In the genomic region with DNA sequence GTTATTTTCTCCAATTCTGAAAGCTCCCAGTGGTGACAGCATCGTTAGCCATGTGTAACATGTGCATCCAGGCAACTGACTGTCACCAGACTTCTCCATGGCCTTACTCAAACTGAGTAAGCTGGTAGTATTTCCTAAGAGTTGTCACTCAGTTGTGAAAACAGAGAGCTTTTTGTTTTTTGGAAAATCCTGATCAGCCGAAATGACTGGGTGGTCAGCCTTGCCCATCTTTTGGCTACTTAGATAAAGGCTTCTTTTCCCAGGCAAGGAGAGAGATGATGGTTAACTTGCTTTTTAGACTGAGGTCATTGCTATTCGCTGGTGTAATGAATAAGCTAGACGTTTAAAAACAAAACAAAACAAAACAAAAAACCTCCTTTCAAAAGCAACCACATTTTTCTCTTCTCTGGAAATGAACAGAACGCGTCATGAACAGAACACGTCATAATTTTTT, we compare ENCODE assay signal across 9 cellular contexts.
A peak's percentile ranks its signal among the peaks of the same experiment; 100 is the strongest.
DNase-seq lines count a peak whose midpoint lies in the region; ATAC-seq, FAIRE-seq and TF ChIP-seq lines count a peak whose summit lies in the region.
"Had no signal": no experiment of that assay in that cellular context is flagged by ENCODE, and none has a peak within 500 bp of the region (broad histone marks: within the 10 kb centered on the region; RNA-seq: fewer than 3 reads in every experiment).

No MANE protein-coding gene starts in this region.

- no peaks in the 10 kb centered on the region for H3K27me3 ChIP-seq in testis

- H3K4me1 Mint-ChIP-seq in activated CD4-positive, alpha-beta T cell treated with anti-CD3 and anti-CD28 coated beads, Interleukin-2, amount 10 ng/mL, durations not matched to agents 24 days and 14 days: peaks cover 63% of the 10 kb centered on the region

- H3K4me3 Mint-ChIP-seq in activated CD4-positive, alpha-beta T cell treated with anti-CD3 and anti-CD28 coated beads, Interleukin-2, amount 10 ng/mL, durations not matched to agents 24 days and 14 days: peak overlapping the region; percentile 59

- in situ Hi-C loops in astrocyte of the spinal cord (cut with HindIII; ENCODE audit: low sequenced_read_pairs): no loop called here

- peak overlapping the region; percentile 45 to 69 for H3K27ac ChIP-seq in testis
- H3K27ac ChIP-seq: C4-2B had no signal

- 50% methylated on average over 7 of the region's 7 CpGs for WGBS in testis, 2 donors

- ATAC-seq in GM21737 (IDR thresholded peaks at IDR 0.05; ENCODE audit: unreplicated experiment): no peak

- H3K36me3 Mint-ChIP-seq in activated CD4-positive, alpha-beta T cell treated with anti-CD3 and anti-CD28 coated beads, Interleukin-2, amount 10 ng/mL, durations not matched to agents 24 days and 14 days (ENCODE audit: low read depth): peaks cover 74% of the 10 kb centered on the region

- no peak for DNase-seq in activated CD4-positive, alpha-beta T cell treated with anti-CD3 and anti-CD28 coated beads, Interleukin-2, amount 10 ng/mL, durations not matched to agents 24 days and 14 days
- DNase-seq in activated CD4-positive, alpha-beta T cell treated with anti-CD3 and anti-CD28 coated beads for 48 hours: no peak
- DNase-seq in astrocyte of the spinal cord (ENCODE audit: low read depth, low spot score): peak; percentile 82
- DNase-seq in kidney tubule cell (ENCODE audit: low spot score): peak; percentile 96
- DNase-seq in testis: no peak
- DNase-seq in GM12891 (ENCODE audit: insufficient read length, low spot score): no peak
- DNase-seq in D341Med (ENCODE audit: low spot score): no peak

- no peaks in the 10 kb centered on the region for H3K9me3 Mint-ChIP-seq in activated CD4-positive, alpha-beta T cell treated with anti-CD3 and anti-CD28 coated beads, Interleukin-2, amount 10 ng/mL, durations not matched to agents 24 days and 14 days

- no peak for FAIRE-seq in GM12891 (lab: Jason Lieb, UNC)

- TF ChIP-seq POLR2A in testis (IDR thresholded peaks at IDR 0.05) (no peak), GM12891 (IDR thresholded peaks at IDR 0.05; ENCODE audit: low read depth, low read length) (no peak)

- H3K36me3 ChIP-seq in testis (ENCODE audit: low read depth, missing control alignments): no peaks in the 10 kb centered on the region

- no peaks in the 10 kb centered on the region for H3K27me3 Mint-ChIP-seq in activated CD4-positive, alpha-beta T cell treated with anti-CD3 and anti-CD28 coated beads, Interleukin-2, amount 10 ng/mL, durations not matched to agents 24 days and 14 days

- TF ChIP-seq CTCF in astrocyte of the spinal cord (IDR thresholded peaks at IDR 0.05; ENCODE audit: low read depth, low read length) (no peak), testis (IDR thresholded peaks at IDR 0.05) (no peak)

- H3K27ac Mint-ChIP-seq in activated CD4-positive, alpha-beta T cell treated with anti-CD3 and anti-CD28 coated beads, Interleukin-2, amount 10 ng/mL, durations not matched to agents 24 days and 14 days: peak overlapping the region; percentile 95

- intact Hi-C loops in activated CD4-positive, alpha-beta T cell treated with anti-CD3 and anti-CD28 coated beads, Interleukin-2, amount 10 ng/mL, durations not matched to agents 24 days and 14 days (cut with micrococcal nuclease): loop anchor here (10.0 kb wide), 1 partner anchor 531 kb away; no protein-coding TSS in a partner anchor
- intact Hi-C loops in testis (cut with DNase I; ENCODE audit: low total_unique reads): loop anchor here (10.0 kb wide), 1 partner anchor 211 kb away; no protein-coding TSS in a partner anchor

- H3K9me3 ChIP-seq in testis: no peaks in the 10 kb centered on the region

- peaks cover 51% of the 10 kb centered on the region for H3K4me1 ChIP-seq in testis

- no peak overlapping the region for H3K4me3 ChIP-seq in astrocyte of the spinal cord (ENCODE audit: low read depth, low read length)
- no peak overlapping the region for H3K4me3 ChIP-seq in testis

TF ChIP-seq in GM12891, 5 proteins besides CTCF, POLR2A, EP300 and RAD21:
- TF ChIP-seq POU2F2 (IDR thresholded peaks at IDR 0.05; ENCODE audit: low read depth, low read length) (no peak), POLR2AphosphoS5 (IDR thresholded peaks at IDR 0.05; ENCODE audit: low read depth, low read length) (no peak), SPI1 (IDR thresholded peaks at IDR 0.05; ENCODE audit: low read depth, low read length) (no peak), PAX5 (IDR thresholded peaks at IDR 0.05; ENCODE audit: insufficient read depth, low read length, severe bottlenecking) (no peak), TAF1 (IDR thresholded peaks at IDR 0.05; ENCODE audit: low read depth, low read length) (no peak)

Comparison
In these comparisons a context has a peak if more than half of its experiments do, and no peak if none do; other contexts are left out.
1. DNase-seq: peak in astrocyte of the spinal cord (single experiment) and kidney tubule cell (single experiment); none in activated CD4-positive, alpha-beta T cell treated with anti-CD3 and anti-CD28 coated beads, Interleukin-2, amount 10 ng/mL, durations not matched to agents 24 days and 14 days (single experiment), activated CD4-positive, alpha-beta T cell treated with anti-CD3 and anti-CD28 coated beads for 48 hours (single experiment), testis (single experiment), GM12891 (single experiment) and D341Med (single experiment).